In the genomic region with DNA sequence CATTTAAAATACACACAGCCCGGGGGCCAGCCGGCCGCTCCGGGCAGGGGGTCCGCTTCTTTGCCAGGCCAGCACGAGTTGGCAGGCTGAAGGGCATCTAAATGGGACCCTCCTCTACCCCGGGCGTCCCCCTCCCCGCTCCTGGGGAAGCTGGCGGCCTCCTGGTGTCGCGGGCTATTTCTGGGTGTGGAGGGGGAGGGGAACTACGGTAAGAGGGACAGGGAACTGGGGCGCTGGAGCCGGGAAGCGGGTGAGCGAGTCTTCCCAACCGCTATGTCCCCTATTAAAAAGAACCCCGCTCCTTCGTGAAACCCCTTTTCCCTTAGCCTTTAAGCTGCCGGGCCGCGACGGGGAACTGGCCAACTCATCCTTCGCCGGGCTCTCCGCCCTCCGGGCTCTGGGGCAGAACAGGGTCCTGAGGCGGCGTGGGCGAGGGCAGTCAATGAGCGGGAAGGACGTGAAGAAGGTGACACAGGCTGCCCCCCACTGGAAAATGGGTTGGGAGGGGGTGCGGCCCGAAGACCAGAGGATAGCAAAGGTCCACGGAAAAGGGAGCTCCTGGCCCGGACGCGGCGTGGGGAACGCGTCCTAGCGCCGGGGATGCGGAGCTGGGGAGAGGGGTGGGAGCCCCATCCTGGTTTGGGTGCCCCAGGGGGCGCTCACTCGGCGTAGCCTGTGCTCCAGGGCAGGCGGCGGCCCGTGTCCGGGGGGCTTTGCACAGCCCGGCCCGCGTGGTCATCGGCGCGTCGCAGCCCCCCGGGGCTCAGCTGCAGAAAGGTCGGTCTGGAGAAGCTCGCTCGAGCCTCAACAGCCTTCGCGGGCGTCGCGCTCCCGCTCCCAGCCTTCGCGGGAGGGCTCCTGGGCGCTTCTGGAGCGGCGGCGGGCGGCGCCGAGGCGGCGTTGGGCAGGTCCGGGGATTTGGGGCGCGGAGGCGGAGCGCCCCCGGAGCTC, we compare ENCODE assay signal across 8 cellular contexts. TPM values are rescaled to one million over a fixed set of nuclear protein-coding genes. Genes with fewer than 3 reads are reported as not detected.
DNase-seq lines count a peak whose midpoint lies in the region; ATAC-seq and TF ChIP-seq lines count a peak whose summit lies in the region.

No MANE protein-coding gene starts in this region.

- TF ChIP-seq CTCF in GM12874 (IDR thresholded peaks at IDR 0.05; ENCODE audit: insufficient read depth, low read depth, low read length) (0 out of 2 replicates have a peak, but pooled peaks have one; percentile 1), VCaP (conservative IDR thresholded peaks at IDR 0.05) (no peak; the same call in 1 of the 2 replicates), fibroblast of pulmonary artery (IDR thresholded peaks at IDR 0.05; ENCODE audit: low read length, missing control alignments) (no peak), osteocyte (IDR thresholded peaks at IDR 0.05) (peak; percentile 17)

- no peaks in the 10 kb centered on the region for H3K9me3 Mint-ChIP-seq in osteocyte (ENCODE audit: unreplicated experiment)

- peak overlapping the region; percentile 81 for H3K4me3 Mint-ChIP-seq in osteocyte (ENCODE audit: unreplicated experiment)

- peak; percentile 6 for ATAC-seq in HG02943 (IDR thresholded peaks at IDR 0.05; ENCODE audit: low read depth, unreplicated experiment)
- no peak for ATAC-seq in HG02885 (IDR thresholded peaks at IDR 0.05; ENCODE audit: poor library complexity, unreplicated experiment)

- H3K36me3 Mint-ChIP-seq in osteocyte (ENCODE audit: unreplicated experiment): no peaks in the 10 kb centered on the region

- peak overlapping the region; percentile 59 for H3K4me3 ChIP-seq in fibroblast of pulmonary artery (replicated peaks; ENCODE audit: low read depth, low read length)

- no peaks in the 10 kb centered on the region for H3K27me3 Mint-ChIP-seq in osteocyte (ENCODE audit: unreplicated experiment)

- H3K27ac Mint-ChIP-seq in osteocyte (ENCODE audit: unreplicated experiment): peak overlapping the region; percentile 42

- DNase-seq in fibroblast of pulmonary artery (ENCODE audit: low read depth): no peak
- DNase-seq in osteocyte (ENCODE audit: extremely low spot score, unreplicated experiment): no peak
- no peak for DNase-seq in SW 1271 (lab: John Stamatoyannopoulos, UW)
- no peak for DNase-seq in activated CD4-positive, alpha-beta T cell treated with anti-CD3 and anti-CD28 coated beads for 1 hour

- H3K27ac ChIP-seq in VCaP: peak overlapping the region; percentile 40; the same call in 1 of the 2 replicates

- H3K4me1 Mint-ChIP-seq in osteocyte (ENCODE audit: unreplicated experiment): peaks cover 18% of the 10 kb centered on the region

RNA-seq across cellular contexts. Expression of gene PPM1J, which starts 0.5 kb away (rescaled TPM):
- total RNA-seq in osteocyte: 0.67 and 1.1 TPM in 2 replicates

RNA-seq across cellular contexts. Expression of gene RHOC, which starts 7.7 kb away (rescaled TPM):
- 285 and 296 TPM in 2 replicates for total RNA-seq in osteocyte

RNA-seq across cellular contexts. Expression of gene MOV10, which starts 40.1 kb away (rescaled TPM):
- total RNA-seq in osteocyte: 85.1 and 87.4 TPM in 2 replicates

Comparison
In these comparisons a context has a peak if more than half of its experiments do, and no peak if none do; other contexts are left out.
1. CTCF ChIP-seq: peak in GM12874 (single experiment) and osteocyte (single experiment); none in VCaP (single experiment) and fibroblast of pulmonary artery (single experiment).